ENCODE assay signal across 7 cellular contexts in genomic region chr2:189661148-189661956, GRCh38.
DNase-seq lines count a peak whose midpoint lies in the region; ATAC-seq, FAIRE-seq and TF ChIP-seq lines count a peak whose summit lies in the region.

ASNSD1 (plus strand) TSS chr2:189661459; CDS start chr2:189666133, 4,674 bp downstream.

- peak; percentile 89 for TF ChIP-seq CTCF in astrocyte of the spinal cord (IDR thresholded peaks at IDR 0.05; ENCODE audit: low read depth, low read length)

- H3K4me3 ChIP-seq in astrocyte of the spinal cord (ENCODE audit: low read depth, low read length) = peak within 1 kb of the TSS; percentile 93

- peak; percentile 98 for ATAC-seq in HG02981 (IDR thresholded peaks at IDR 0.05; ENCODE audit: unreplicated experiment)

- in situ Hi-C loops in astrocyte of the spinal cord (cut with HindIII; ENCODE audit: low sequenced_read_pairs) = no loop called here

- DNase-seq in GM18507 (ENCODE audit: extremely low spot score, insufficient read length, low read depth) (peak; percentile 89), NCI-H2029 (lab: John Stamatoyannopoulos, UW) (peak; percentile 99), T-helper 9 cell (peak; percentile 98), astrocyte of the spinal cord (ENCODE audit: low read depth, low spot score) (peak; percentile 100), hippocampal formation (lab: John Stamatoyannopoulos, UW) (peak; percentile 93 to 100), retina (peak; percentile 95)

- FAIRE-seq in GM18507 (lab: Jason Lieb, UNC) = peak; percentile 99

Comparison
In these comparisons a context has a peak if more than half of its experiments do, and no peak if none do; other contexts are left out.
1. Peak in every context shown above with its lines: DNase-seq, ATAC-seq and H3K4me3 ChIP-seq.